13 cellular contexts compared by ENCODE assay signal in genomic region chr17:67156269-67157199, GRCh38.
DNase-seq lines count a peak whose midpoint lies in the region; ATAC-seq and TF ChIP-seq lines count a peak whose summit lies in the region.
"Had no signal": no experiment of that assay in that cellular context is flagged by ENCODE, and none has a peak within 500 bp of the region (broad histone marks: within the 10 kb centered on the region; RNA-seq: fewer than 3 reads in every experiment).

No MANE protein-coding gene starts in this region.

- H3K4me1 Mint-ChIP-seq in T-cell, result peaks cover 20 to 25% (median 22%) of the 10 kb centered on the region in 3 donors
- peaks cover 26 to 32% of the 10 kb centered on the region in 2 donors for H3K4me1 Mint-ChIP-seq in effector memory CD8-positive, alpha-beta T cell (ENCODE audit: low read depth in 2 of 2)

- H3K9me3 ChIP-seq in lower lobe of right lung, result no peaks in the 10 kb centered on the region
- H3K9me3 ChIP-seq: BE2C had no signal

- H3K27ac Mint-ChIP-seq in T-cell, result peak overlapping the region; percentile 38 to 45
- H3K27ac Mint-ChIP-seq in effector memory CD8-positive, alpha-beta T cell, result peak overlapping the region; percentile 16 to 28

- no peak for TF ChIP-seq CTCF in lower lobe of right lung (IDR thresholded peaks at IDR 0.05)

- CTCF ChIA-PET in T-cell (lab: Charles Lee), result interaction anchor here in 1 of 2 donors (1.1 kb wide), 1 partner anchor 263 kb away, joined by 3 read pairs; no protein-coding TSS in a partner anchor

- H3K4me3 ChIP-seq in lower lobe of right lung, result no peak overlapping the region
- H3K4me3 ChIP-seq: GM23248 had no signal

- H3K27me3 Mint-ChIP-seq in T-cell, result no peaks in the 10 kb centered on the region
- no peaks in the 10 kb centered on the region for H3K27me3 Mint-ChIP-seq in effector memory CD8-positive, alpha-beta T cell

- H3K4me1 ChIP-seq in lower lobe of right lung, result no peaks in the 10 kb centered on the region

- peak in 2 of 3 donors; percentile 12 to 14 for DNase-seq in stimulated activated CD4-positive, alpha-beta T cell treated with anti-CD3 and anti-CD28 coated beads, Interleukin-12 subunit alpha, Interleukin-12 subunit beta, amount 100 ng/mL, for 48 hours (ENCODE audit: low read depth in 2 of 3, low spot score in 1 of 3)
- DNase-seq in stimulated activated CD4-positive, alpha-beta T cell treated with anti-CD3 and anti-CD28 coated beads, Interleukin-4, amount 100 ng/mL, for 4 hours, result no peak
- no peak for DNase-seq in T-cell
- DNase-seq in effector memory CD8-positive, alpha-beta T cell, result no peak
- DNase-seq in stimulated activated naive CD8-positive, alpha-beta T cell treated with anti-CD3 and anti-CD28 coated beads, Interleukin-15, Interleukin-2, amounts not matched to agents 100 U/mL and 50 U/mL, for 24 hours, result peak; percentile 5
- no peak for DNase-seq in left ventricle myocardium superior
- DNase-seq in lower lobe of right lung, result no peak
- no peak for DNase-seq in middle frontal gyrus (ENCODE audit: extremely low spot score, low spot score)
- DNase-seq: BE2C, GDM1, GM23248, left cardiac atrium, NCI-H526 treated with DMSO at 0.1 percent for 48 hours had no signal

- H3K36me3 ChIP-seq in lower lobe of right lung, result peaks cover 29% of the 10 kb centered on the region

- H3K27me3 ChIP-seq in lower lobe of right lung (ENCODE audit: low read depth), result no peaks in the 10 kb centered on the region
- H3K27me3 ChIP-seq: BE2C had no signal

- no peak for ATAC-seq in T-cell (replicated peaks in 1 of 4)
- ATAC-seq in effector memory CD8-positive, alpha-beta T cell (replicated peaks), result peak; percentile 24
- peak; percentile 86 for ATAC-seq in stimulated activated naive CD8-positive, alpha-beta T cell treated with anti-CD3 and anti-CD28 coated beads, Interleukin-15, Interleukin-2, amounts not matched to agents 100 U/mL and 50 U/mL, for 24 hours
- no peak for ATAC-seq in left ventricle myocardium superior
- no peak for ATAC-seq in lower lobe of right lung
- ATAC-seq: left cardiac atrium had no signal

- no peak overlapping the region for H3K27ac ChIP-seq in lower lobe of right lung
- H3K27ac ChIP-seq: GM23248 had no signal

- peaks cover 47% of the 10 kb centered on the region for H3K36me3 Mint-ChIP-seq in T-cell
- peaks cover 43% of the 10 kb centered on the region for H3K36me3 Mint-ChIP-seq in effector memory CD8-positive, alpha-beta T cell (ENCODE audit: insufficient read depth)

- no peak overlapping the region for H3K4me3 Mint-ChIP-seq in T-cell
- H3K4me3 Mint-ChIP-seq in effector memory CD8-positive, alpha-beta T cell, result no peak overlapping the region

- H3K9me3 Mint-ChIP-seq in T-cell, result peaks cover 0 to 4% (median 0%) of the 10 kb centered on the region in 3 donors
- H3K9me3 Mint-ChIP-seq in effector memory CD8-positive, alpha-beta T cell, result peaks cover 0 to 1% of the 10 kb centered on the region in 2 donors

- POLR2A ChIA-PET in T-cell (lab: Charles Lee), result interaction anchor here in 1 of 2 donors (1.0 kb wide), 1 partner anchor 18 kb away, joined by 3 read pairs; no protein-coding TSS in a partner anchor

- intact Hi-C loops in left ventricle myocardium superior (cut with micrococcal nuclease), result no loop called here
- intact Hi-C loops in lower lobe of right lung (cut with DNase I), result no loop called here

Comparison
In these comparisons a context has a peak if more than half of its experiments do, and no peak if none do; other contexts are left out.
1. DNase-seq: peak in stimulated activated CD4-positive, alpha-beta T cell treated with anti-CD3 and anti-CD28 coated beads, Interleukin-12 subunit alpha, Interleukin-12 subunit beta, amount 100 ng/mL, for 48 hours (2 of 3) and stimulated activated naive CD8-positive, alpha-beta T cell treated with anti-CD3 and anti-CD28 coated beads, Interleukin-15, Interleukin-2, amounts not matched to agents 100 U/mL and 50 U/mL, for 24 hours (single experiment); none in stimulated activated CD4-positive, alpha-beta T cell treated with anti-CD3 and anti-CD28 coated beads, Interleukin-4, amount 100 ng/mL, for 4 hours (0 of 2), T-cell (0 of 34), effector memory CD8-positive, alpha-beta T cell (0 of 3), left ventricle myocardium superior (single experiment), lower lobe of right lung (single experiment) and middle frontal gyrus (single experiment).
2. ATAC-seq: peak in effector memory CD8-positive, alpha-beta T cell (single experiment) and stimulated activated naive CD8-positive, alpha-beta T cell treated with anti-CD3 and anti-CD28 coated beads, Interleukin-15, Interleukin-2, amounts not matched to agents 100 U/mL and 50 U/mL, for 24 hours (single experiment); none in T-cell (0 of 4), left ventricle myocardium superior (single experiment) and lower lobe of right lung (0 of 2).